In genomic region chr10:109701583-109702215, GRCh38 we compare ENCODE assay signal across 21 cellular contexts.
"Had no signal": no experiment of that assay in that cellular context is flagged by ENCODE, and none has a peak within 500 bp of the region (broad histone marks: within the 10 kb centered on the region; RNA-seq: fewer than 3 reads in every experiment).

No MANE protein-coding gene starts in this region.

- H3K4me1 ChIP-seq: gastrocnemius medialis, testis, tibial nerve had no signal

- DNase-seq: effector memory CD4-positive, alpha-beta T cell; gastrocnemius medialis; glutamatergic neuron; immature natural killer cell; kidney; left cardiac atrium; left ventricle myocardium superior; mesendoderm; naive B cell; posterior cingulate gyrus; stimulated activated CD4-positive, alpha-beta T cell treated with anti-CD3 and anti-CD28 coated beads, Interleukin-2, amount 100 ng/mL, for 24 hours; stimulated activated CD4-positive, alpha-beta T cell treated with anti-CD3 and anti-CD28 coated beads, Interleukin-4, amount 100 ng/mL, for 4 hours; stimulated activated naive B cell treated with anti-CD40 and anti-IgM and Interleukin-4, amounts not matched to agents 10 μg/mL and 1 μg/mL and 100 μg/mL, for 72 hours; stimulated activated naive CD8-positive, alpha-beta T cell treated with anti-CD3 and anti-CD28 coated beads, Interleukin-15, amount 100 ng/mL, for 72 hours; testis had no signal

- H3K27me3 ChIP-seq: gastrocnemius medialis, neutrophil, testis, tibial nerve had no signal

- H3K9me3 ChIP-seq: gastrocnemius medialis, neutrophil, testis, tibial nerve had no signal

- ATAC-seq: esophagus mucosa; gastrocnemius medialis; left cardiac atrium; left ventricle myocardium superior; sciatic nerve; stimulated activated naive B cell treated with anti-CD40 and anti-IgM and Interleukin-4, amounts not matched to agents 10 μg/mL and 1 μg/mL and 100 μg/mL, for 72 hours; stimulated activated naive CD8-positive, alpha-beta T cell treated with anti-CD3 and anti-CD28 coated beads, Interleukin-15, amount 100 ng/mL, for 72 hours had no signal

- H3K36me3 ChIP-seq: gastrocnemius medialis, neutrophil, tibial nerve had no signal

- H3K4me3 ChIP-seq: gastrocnemius medialis, lung, skin epidermis, testis, tibial nerve had no signal

- H3K27ac ChIP-seq: gastrocnemius medialis, neutrophil, skin epidermis, testis, tibial nerve had no signal
